ENCODE assay signal across 21 cellular contexts in genomic region chr5:39370555-39371366, GRCh38. TPM values are rescaled to one million over a fixed set of nuclear protein-coding genes. Genes with fewer than 3 reads are reported as not detected.
DNase-seq lines count a peak whose midpoint lies in the region; ATAC-seq, FAIRE-seq and TF ChIP-seq lines count a peak whose summit lies in the region.
"Had no signal": no experiment of that assay in that cellular context is flagged by ENCODE, and none has a peak within 500 bp of the region (broad histone marks: within the 10 kb centered on the region; RNA-seq: fewer than 3 reads in every experiment).

No MANE protein-coding gene starts in this region.

- TF ChIP-seq EP300 in transverse colon (IDR thresholded peaks at IDR 0.05; ENCODE audit: low read depth): no peak

- peaks cover 0 to 13% (median 6%) of the 10 kb centered on the region in 4 donors for H3K4me1 ChIP-seq in transverse colon
- H3K4me1 ChIP-seq: spleen had no signal

- H3K36me3 ChIP-seq in bronchial epithelial cell (ENCODE audit: control insufficient read depth, insufficient read depth, low read length): no peaks in the 10 kb centered on the region
- no peaks in the 10 kb centered on the region for H3K36me3 ChIP-seq in transverse colon

- 44 to 54% methylated on average over 2 to 10 of the region's 10 CpGs for WGBS in transverse colon (ENCODE audit: low coverage in 1 of 2), 2 donors

- peaks cover 29% of the 10 kb centered on the region for H3K36me3 Mint-ChIP-seq in mesothelial cell of epicardium
- H3K36me3 Mint-ChIP-seq: activated naive CD4-positive, alpha-beta T cell treated with anti-CD3 and anti-CD28 coated beads, Interleukin-2, amount 10 ng/mL, durations not matched to agents 7 days and 5 days had no signal

- intact Hi-C loops in transverse colon (cut with DNase I; ENCODE audit: low total_unique reads): no loop called here

- peak; percentile 79 for FAIRE-seq in bronchial epithelial cell (lab: Jason Lieb, UNC)

- H3K27me3 ChIP-seq in bronchial epithelial cell (ENCODE audit: control insufficient read depth, insufficient read depth, low read length) (no peaks in the 10 kb centered on the region), transverse colon (no peaks in the 10 kb centered on the region)
- H3K27me3 ChIP-seq: spleen had no signal

- TF ChIP-seq CTCF in LNCaP clone FGC (IDR thresholded peaks at IDR 0.05; ENCODE audit: control insufficient read depth, extremely low read depth, insufficient read depth) (no peak), bronchial epithelial cell (IDR thresholded peaks at IDR 0.05; ENCODE audit: insufficient read depth, low read length, severe bottlenecking) (no peak), mesothelial cell of epicardium (IDR thresholded peaks at IDR 0.05; ENCODE audit: unreplicated experiment) (no peak), transverse colon (IDR thresholded peaks at IDR 0.05) (no peak)

- H3K4me3 Mint-ChIP-seq in mesothelial cell of epicardium: no peak overlapping the region
- H3K4me3 Mint-ChIP-seq: activated naive CD4-positive, alpha-beta T cell treated with anti-CD3 and anti-CD28 coated beads, Interleukin-2, amount 10 ng/mL, durations not matched to agents 7 days and 5 days; CD4-positive, alpha-beta memory T cell; naive thymus-derived CD8-positive, alpha-beta T cell had no signal

- H3K27me3 Mint-ChIP-seq in mesothelial cell of epicardium (ENCODE audit: low read depth): no peaks in the 10 kb centered on the region

- peak; percentile 85 for DNase-seq in LNCaP clone FGC (ENCODE audit: low read depth)
- DNase-seq in bronchial epithelial cell (ENCODE audit: low read depth): peak; percentile 52
- DNase-seq in mesothelial cell of epicardium (ENCODE audit: low spot score in 2 of 2, unreplicated experiment in 2 of 2): no peak
- DNase-seq in transverse colon: peak; percentile 47
- no peak for DNase-seq in RPMI8226
- no peak for DNase-seq in NCI-H2171 treated with DMSO at 0.1 percent for 48 hours (lab: John Stamatoyannopoulos, UW)
- DNase-seq: activated CD4-positive, alpha-beta T cell treated with anti-CD3 and anti-CD28 coated beads, Interleukin-2, amount 50 U/mL, for 4 hours; activated naive CD4-positive, alpha-beta T cell treated with anti-CD3 and anti-CD28 coated beads, Interleukin-2, amount 10 ng/mL, durations not matched to agents 7 days and 5 days; CD4-positive, alpha-beta memory T cell; DND-41; glutamatergic neuron; mammary epithelial cell; NCI-H2029; posterior cingulate gyrus; SHP77; spleen; substantia nigra had no signal

- H3K4me3 ChIP-seq in LNCaP clone FGC (ENCODE audit: low read depth, low read length) (no peak overlapping the region), bronchial epithelial cell (ENCODE audit: low read depth, low read length) (no peak overlapping the region), transverse colon (no peak overlapping the region)
- H3K4me3 ChIP-seq: spleen had no signal

- peaks cover 8% of the 10 kb centered on the region for H3K4me1 Mint-ChIP-seq in mesothelial cell of epicardium
- H3K4me1 Mint-ChIP-seq: activated naive CD4-positive, alpha-beta T cell treated with anti-CD3 and anti-CD28 coated beads, Interleukin-2, amount 10 ng/mL, durations not matched to agents 7 days and 5 days had no signal

- H3K27ac Mint-ChIP-seq in mesothelial cell of epicardium: peak overlapping the region; percentile 6
- H3K27ac Mint-ChIP-seq: activated naive CD4-positive, alpha-beta T cell treated with anti-CD3 and anti-CD28 coated beads, Interleukin-2, amount 10 ng/mL, durations not matched to agents 7 days and 5 days; CD4-positive, alpha-beta memory T cell; naive thymus-derived CD8-positive, alpha-beta T cell had no signal

- no peak overlapping the region for H3K27ac ChIP-seq in transverse colon
- H3K27ac ChIP-seq: KMS-11, spleen had no signal

- no peak for TF ChIP-seq POLR2A in transverse colon (IDR thresholded peaks at IDR 0.05)

- no peaks in the 10 kb centered on the region for H3K9me3 Mint-ChIP-seq in mesothelial cell of epicardium
- H3K9me3 Mint-ChIP-seq: activated naive CD4-positive, alpha-beta T cell treated with anti-CD3 and anti-CD28 coated beads, Interleukin-2, amount 10 ng/mL, durations not matched to agents 7 days and 5 days; CD4-positive, alpha-beta memory T cell; naive thymus-derived CD8-positive, alpha-beta T cell had no signal

- in situ Hi-C loops in transverse colon (cut with MboI; ENCODE audit: low pct_ligation_motif_present in 1 of 4, low pct_unique_long_range_greater_than_20kb in 1 of 4, low sequenced_read_pairs in 3 of 4): loop anchor here in 2 of 4 donors (5.0 to 10.0 kb wide), 2 partner anchors 174 to 182 kb away; no protein-coding TSS in a partner anchor

- ATAC-seq in HG02884 (IDR thresholded peaks at IDR 0.05; ENCODE audit: unreplicated experiment): no peak
- ATAC-seq: naive thymus-derived CD8-positive, alpha-beta T cell had no signal

- no peaks in the 10 kb centered on the region for H3K9me3 ChIP-seq in transverse colon
- H3K9me3 ChIP-seq: spleen had no signal

RNA-seq across cellular contexts. Expression of gene C9, which starts 6.5 kb away (rescaled TPM):
- total RNA-seq in bronchial epithelial cell (not detected in 2 replicates), mesothelial cell of epicardium (not detected in 3 replicates), transverse colon (not detected)
- total RNA-seq: CD4-positive, alpha-beta memory T cell; naive thymus-derived CD8-positive, alpha-beta T cell; NCI-H460 had no signal

RNA-seq across cellular contexts. Expression of gene DAB2, which starts 54.0 kb away (rescaled TPM):
- total RNA-seq in bronchial epithelial cell (0.51 and 0.79 TPM in 2 replicates), mesothelial cell of epicardium (58.1 to 64.0 TPM (median 63.6 TPM) in 3 replicates), transverse colon (100 to 1,000 TPM in 1 of 4 donors, 10 to 100 TPM in 3; 34.4 to 143 (median 53.1) TPM)

Comparison
In these comparisons a context has a peak if more than half of its experiments do, and no peak if none do; other contexts are left out.
1. DNase-seq: peak in LNCaP clone FGC (single experiment), bronchial epithelial cell (single experiment) and transverse colon (single experiment); none in mesothelial cell of epicardium (0 of 2), RPMI8226 (single experiment) and NCI-H2171 treated with DMSO at 0.1 percent for 48 hours (single experiment).
2. RNA of gene DAB2, which starts 54.0 kb away (total RNA-seq): 58.1 to 64.0 TPM in mesothelial cell of epicardium and 34.4 to 143 TPM in transverse colon; 0.51 to 0.79 TPM in bronchial epithelial cell; every median in the first group is over 10 times any median in the second.